1 cellular context compared by ENCODE assay signal in genomic region chr1:92786298-92786901, GRCh38.
TF ChIP-seq lines count a peak whose summit lies in the region.

No MANE protein-coding gene starts in this region.

TF ChIP-seq in IMR-90, 13 proteins besides CTCF, POLR2A, EP300 and RAD21:
- no peak for TF ChIP-seq RCOR1 (IDR thresholded peaks at IDR 0.05; ENCODE audit: insufficient replicate concordance, low read length)
- no peak for TF ChIP-seq NFE2L2 (IDR thresholded peaks at IDR 0.05; ENCODE audit: low read depth, low read length)
- no peak for TF ChIP-seq CEBPB (IDR thresholded peaks at IDR 0.05; ENCODE audit: low read depth, low read length)
- TF ChIP-seq MAZ (IDR thresholded peaks at IDR 0.05; ENCODE audit: borderline replicate concordance, low read depth, low read length): no peak
- TF ChIP-seq RFX5 (IDR thresholded peaks at IDR 0.05; ENCODE audit: low read depth, low read length): no peak
- no peak for TF ChIP-seq BHLHE40 (IDR thresholded peaks at IDR 0.05; ENCODE audit: low read depth, low read length)
- TF ChIP-seq MAFK (IDR thresholded peaks at IDR 0.05; ENCODE audit: low read depth, low read length): no peak
- TF ChIP-seq CHD1 (IDR thresholded peaks at IDR 0.05; ENCODE audit: low read depth, low read length): no peak
- TF ChIP-seq USF2 (IDR thresholded peaks at IDR 0.05; ENCODE audit: low read depth, low read length): no peak
- no peak for TF ChIP-seq ELK1 (IDR thresholded peaks at IDR 0.05; ENCODE audit: borderline replicate concordance, low read depth, low read length)
- no peak for TF ChIP-seq MXI1 (IDR thresholded peaks at IDR 0.05; ENCODE audit: borderline replicate concordance, low read depth, low read length)
- TF ChIP-seq FOS (IDR thresholded peaks at IDR 0.05; ENCODE audit: low read depth, low read length): no peak
